Comparison of ENCODE assay signal across 40 cellular contexts in genomic region chr16:88285514-88285822, GRCh38.
"Had no signal": no experiment of that assay in that cellular context is flagged by ENCODE, and none has a peak within 500 bp of the region (broad histone marks: within the 10 kb centered on the region; RNA-seq: fewer than 3 reads in every experiment).

No MANE protein-coding gene starts in this region.

- H3K9me3 Mint-ChIP-seq: activated naive CD4-positive, alpha-beta T cell treated with anti-CD3 and anti-CD28 coated beads for 36 hours; activated naive CD4-positive, alpha-beta T cell treated with anti-CD3 and anti-CD28 coated beads, Interleukin-2, amount 50 U/mL, for 24 hours; activated naive CD8-positive, alpha-beta T cell treated with anti-CD3 and anti-CD28 coated beads, Interleukin-2, amount 50 U/mL, for 24 hours; dendritic cell treated with granulocyte-macrophage colony-stimulating factor and Interleukin-4, amounts not matched to agents 40 ng/mL and 50 ng/mL, for 4 days had no signal

- H3K4me3 Mint-ChIP-seq: activated B cell treated with CpG ODN at 0.5 μM for 24 hours; activated CD8-positive, alpha-beta memory T cell treated with anti-CD3 and anti-CD28 coated beads, Interleukin-2, amount 10 ng/mL, durations not matched to agents 7 days and 5 days; activated CD8-positive, alpha-beta T cell treated with anti-CD3 and anti-CD28 coated beads, Interleukin-2, amount 10 ng/mL, durations not matched to agents 7 days and 5 days; activated naive CD4-positive, alpha-beta T cell treated with anti-CD3 and anti-CD28 coated beads for 36 hours; activated naive CD4-positive, alpha-beta T cell treated with anti-CD3 and anti-CD28 coated beads, Interleukin-2, amount 50 U/mL, for 24 hours; activated naive CD8-positive, alpha-beta T cell treated with anti-CD3 and anti-CD28 coated beads for 36 hours; activated naive CD8-positive, alpha-beta T cell treated with anti-CD3 and anti-CD28 coated beads, Interleukin-2, amount 50 U/mL, for 24 hours; activated T-helper 1 cell treated with anti-CD3 and anti-CD28 coated beads, Interleukin-12 subunit alpha, Interleukin-12 subunit beta, Interleukin-2, Interleukin-4 antibody, amounts not matched to agents 30 ng/mL and 10 ng/mL and 1 ng/mL, durations not matched to agents 14 hours and 24 hours and 36 hours; brain; dendritic cell treated with granulocyte-macrophage colony-stimulating factor and Interleukin-4, amounts not matched to agents 40 ng/mL and 50 ng/mL, for 4 days; endodermal cell; T-helper 17 cell; T-helper 2 cell treated with Interferon-gamma antibody and Interleukin-4, amounts not matched to agents 5 μg/mL and 100 μg/mL, for 36 hours had no signal

- H3K27me3 Mint-ChIP-seq: activated CD8-positive, alpha-beta memory T cell treated with anti-CD3 and anti-CD28 coated beads, Interleukin-2, amount 10 ng/mL, durations not matched to agents 7 days and 5 days; activated naive CD4-positive, alpha-beta T cell treated with anti-CD3 and anti-CD28 coated beads, Interleukin-2, amount 50 U/mL, for 24 hours had no signal

- H3K27me3 ChIP-seq: adrenal gland, ascending aorta, breast epithelium, cardiac muscle cell, esophagus muscularis mucosa, foreskin keratinocyte had no signal

- H3K4me1 ChIP-seq: adrenal gland, ascending aorta, breast epithelium, foreskin keratinocyte, gastrocnemius medialis had no signal

- H3K27ac ChIP-seq: adrenal gland, ascending aorta, breast epithelium, cardiac muscle cell, coronary artery, dorsolateral prefrontal cortex, esophagus muscularis mucosa, foreskin keratinocyte, gastrocnemius medialis had no signal

- H3K4me1 Mint-ChIP-seq: activated B cell treated with CpG ODN at 0.5 μM for 24 hours; activated CD8-positive, alpha-beta memory T cell treated with anti-CD3 and anti-CD28 coated beads, Interleukin-2, amount 10 ng/mL, durations not matched to agents 7 days and 5 days; activated naive CD4-positive, alpha-beta T cell treated with anti-CD3 and anti-CD28 coated beads, Interleukin-2, amount 50 U/mL, for 24 hours; activated naive CD8-positive, alpha-beta T cell treated with anti-CD3 and anti-CD28 coated beads for 36 hours; activated naive CD8-positive, alpha-beta T cell treated with anti-CD3 and anti-CD28 coated beads, Interleukin-2, amount 50 U/mL, for 24 hours; endodermal cell; T-helper 17 cell had no signal

- ATAC-seq: activated CD4-positive, CD25-positive, alpha-beta regulatory T cell treated with anti-CD3 and anti-CD28 coated beads, Interleukin-2, amount 50 U/mL, for 24 hours; activated CD8-positive, alpha-beta memory T cell treated with anti-CD3 and anti-CD28 coated beads, Interleukin-2, amount 10 ng/mL, durations not matched to agents 7 days and 5 days; activated CD8-positive, alpha-beta T cell treated with anti-CD3 and anti-CD28 coated beads, Interleukin-2, amount 10 ng/mL, durations not matched to agents 7 days and 5 days; activated naive CD8-positive, alpha-beta T cell treated with anti-CD3 and anti-CD28 coated beads, Interleukin-2, amount 50 U/mL, for 24 hours; foreskin keratinocyte; gastrocnemius medialis; T-helper 17 cell had no signal

- H3K36me3 Mint-ChIP-seq: activated naive CD8-positive, alpha-beta T cell treated with anti-CD3 and anti-CD28 coated beads for 36 hours; brain had no signal

- H3K36me3 ChIP-seq: adrenal gland, ascending aorta, breast epithelium, cardiac muscle cell, esophagus muscularis mucosa, gastrocnemius medialis, WERI-Rb-1 had no signal

- H3K4me3 ChIP-seq: adrenal gland, ascending aorta, breast epithelium, cardiac muscle cell, coronary artery, dorsolateral prefrontal cortex, esophagus muscularis mucosa, gastrocnemius medialis had no signal

- H3K27ac Mint-ChIP-seq: activated B cell treated with CpG ODN at 0.5 μM for 24 hours; activated CD8-positive, alpha-beta memory T cell treated with anti-CD3 and anti-CD28 coated beads, Interleukin-2, amount 10 ng/mL, durations not matched to agents 7 days and 5 days; activated CD8-positive, alpha-beta T cell treated with anti-CD3 and anti-CD28 coated beads, Interleukin-2, amount 10 ng/mL, durations not matched to agents 7 days and 5 days; activated naive CD4-positive, alpha-beta T cell treated with anti-CD3 and anti-CD28 coated beads for 36 hours; activated naive CD4-positive, alpha-beta T cell treated with anti-CD3 and anti-CD28 coated beads, Interleukin-2, amount 50 U/mL, for 24 hours; activated naive CD8-positive, alpha-beta T cell treated with anti-CD3 and anti-CD28 coated beads for 36 hours; activated naive CD8-positive, alpha-beta T cell treated with anti-CD3 and anti-CD28 coated beads, Interleukin-2, amount 50 U/mL, for 24 hours; activated T-helper 1 cell treated with anti-CD3 and anti-CD28 coated beads, Interleukin-12 subunit alpha, Interleukin-12 subunit beta, Interleukin-2, Interleukin-4 antibody, amounts not matched to agents 30 ng/mL and 10 ng/mL and 1 ng/mL, durations not matched to agents 14 hours and 24 hours and 36 hours; activated T-helper 2 cell treated with anti-CD3 and anti-CD28 coated beads, Interferon-gamma antibody, Interleukin-2, Interleukin-4, amounts not matched to agents 10 μg/mL and 5 μg/mL and 100 μg/mL, durations not matched to agents 14 hours and 24 hours and 36 hours; brain; dendritic cell treated with granulocyte-macrophage colony-stimulating factor and Interleukin-4, amounts not matched to agents 40 ng/mL and 50 ng/mL, for 4 days; endodermal cell; T-helper 17 cell; T-helper 2 cell treated with Interferon-gamma antibody and Interleukin-4, amounts not matched to agents 5 μg/mL and 100 μg/mL, for 36 hours had no signal

- DNase-seq: activated B cell treated with CpG ODN at 0.5 μM for 24 hours; activated CD4-positive, alpha-beta T cell treated with anti-CD3 and anti-CD28 coated beads for 48 hours; activated CD4-positive, alpha-beta T cell treated with anti-CD3 and anti-CD28 coated beads, Interleukin-2, amount 50 U/mL, for 1 hour; activated CD4-positive, alpha-beta T cell treated with anti-CD3 and anti-CD28 coated beads, Interleukin-2, amount 50 U/mL, for 48 hours; activated CD8-positive, alpha-beta memory T cell treated with anti-CD3 and anti-CD28 coated beads, Interleukin-2, amount 10 ng/mL, durations not matched to agents 7 days and 5 days; activated CD8-positive, alpha-beta memory T cell treated with anti-CD3 and anti-CD28 coated beads, Interleukin-2, amount 50 U/mL, for 4 hours; activated CD8-positive, alpha-beta T cell treated with anti-CD3 and anti-CD28 coated beads, Interleukin-2, amount 10 ng/mL, durations not matched to agents 7 days and 5 days; activated effector memory CD4-positive, alpha-beta T cell treated with anti-CD3 and anti-CD28 coated beads, Interleukin-2, amount 50 U/mL, for 16 hours; activated naive CD4-positive, alpha-beta T cell treated with anti-CD3 and anti-CD28 coated beads for 36 hours; activated naive CD8-positive, alpha-beta T cell treated with anti-CD3 and anti-CD28 coated beads for 36 hours; activated naive CD8-positive, alpha-beta T cell treated with anti-CD3 and anti-CD28 coated beads, Interleukin-2, amount 50 U/mL, for 24 hours; activated T-cell treated with anti-CD3 and anti-CD28 coated beads, Interleukin-2, amount 50 U/mL, for 1 hour; activated T-cell treated with anti-CD3 and anti-CD28 coated beads, Interleukin-2, amount 50 U/mL, for 48 hours; adrenal gland; amygdala; central memory CD4-positive, alpha-beta T cell; cerebellar nuclear complex; dorsolateral prefrontal cortex; effector memory CD4-positive, alpha-beta T cell; endodermal cell; erythroblast; foreskin keratinocyte; gastrocnemius medialis; glutamatergic neuron; T-helper 1 cell; T-helper 17 cell; T1000; WERI-Rb-1 had no signal
